ENCODE assay signal across 8 cellular contexts in genomic region chr1:28927442-28928305, GRCh38. TPM values are rescaled to one million over a fixed set of nuclear protein-coding genes. Genes with fewer than 3 reads are reported as not detected.
DNase-seq lines count a peak whose midpoint lies in the region; ATAC-seq and TF ChIP-seq lines count a peak whose summit lies in the region.

No MANE protein-coding gene starts in this region.

- peak overlapping the region; percentile 80 for H3K4me3 ChIP-seq in CD4-positive, CD25-positive, alpha-beta regulatory T cell (ENCODE audit: low read depth, low read length)
- H3K4me3 ChIP-seq in MG63, result no peak overlapping the region

- intact Hi-C loops in left colon (cut with DNase I, micrococcal nuclease), result no loop called here

- peak overlapping the region; percentile 87 for H3K27ac ChIP-seq in CD4-positive, CD25-positive, alpha-beta regulatory T cell (ENCODE audit: insufficient read depth, low read length, poor library complexity, severe bottlenecking)
- peak overlapping the region; percentile 94 for H3K27ac ChIP-seq in VCaP

- H3K4me1 ChIP-seq in CD4-positive, CD25-positive, alpha-beta regulatory T cell (ENCODE audit: control insufficient read depth, insufficient read depth, low read length, poor library complexity, severe bottlenecking), result peaks cover 87% of the 10 kb centered on the region

- peaks cover 21 to 90% (median 64%) of the 10 kb centered on the region in 4 donors for H3K4me1 Mint-ChIP-seq in CD4-positive, CD25-positive, alpha-beta regulatory T cell

- H3K27me3 Mint-ChIP-seq in CD4-positive, CD25-positive, alpha-beta regulatory T cell, result no peaks in the 10 kb centered on the region

- H3K9me3 Mint-ChIP-seq in CD4-positive, CD25-positive, alpha-beta regulatory T cell, result no peaks in the 10 kb centered on the region

- peaks cover 8% of the 10 kb centered on the region for H3K36me3 Mint-ChIP-seq in CD4-positive, CD25-positive, alpha-beta regulatory T cell

- no peak for DNase-seq in CD4-positive, CD25-positive, alpha-beta regulatory T cell
- DNase-seq in left colon (no peak), MG63 (no peak), hippocampal formation (lab: John Stamatoyannopoulos, UW) (no peak), GM19238 (ENCODE audit: insufficient read length, low spot score) (no peak)
- DNase-seq in stimulated activated CD4-positive, alpha-beta T cell treated with anti-CD3 and anti-CD28 coated beads, Interleukin-2, amount 100 ng/mL, for 48 hours, result no peak

- H3K9me3 ChIP-seq in CD4-positive, CD25-positive, alpha-beta regulatory T cell (ENCODE audit: control insufficient read depth in 2 of 2, low read length in 2 of 2), result no peaks in the 10 kb centered on the region
- no peaks in the 10 kb centered on the region for H3K9me3 ChIP-seq in MG63

- no peak for ATAC-seq in CD4-positive, CD25-positive, alpha-beta regulatory T cell (ENCODE audit: low read depth in 2 of 2)
- peak; percentile 22 for ATAC-seq in HG02852 (IDR thresholded peaks at IDR 0.05; ENCODE audit: unreplicated experiment)
- peak; percentile 13 for ATAC-seq in left colon

- peak overlapping the region; percentile 73 to 86 (median 78) for H3K4me3 Mint-ChIP-seq in CD4-positive, CD25-positive, alpha-beta regulatory T cell

- H3K27me3 ChIP-seq in CD4-positive, CD25-positive, alpha-beta regulatory T cell (ENCODE audit: control insufficient read depth, insufficient read depth, low read length), result no peaks in the 10 kb centered on the region
- H3K27me3 ChIP-seq in MG63, result no peaks in the 10 kb centered on the region

- H3K27ac Mint-ChIP-seq in CD4-positive, CD25-positive, alpha-beta regulatory T cell, result peak overlapping the region; percentile 72 to 100 (median 89)

- no peak for TF ChIP-seq CTCF in VCaP (conservative IDR thresholded peaks at IDR 0.05)

- H3K36me3 ChIP-seq in CD4-positive, CD25-positive, alpha-beta regulatory T cell (ENCODE audit: control insufficient read depth, insufficient read depth, low read length), result no peaks in the 10 kb centered on the region
- H3K36me3 ChIP-seq in MG63, result no peaks in the 10 kb centered on the region

RNA-seq across cellular contexts. Expression of gene EPB41, which starts 13.3 kb away (rescaled TPM):
- total RNA-seq in CD4-positive, CD25-positive, alpha-beta regulatory T cell, result 309 TPM
- polyA plus RNA-seq in CD4-positive, CD25-positive, alpha-beta regulatory T cell, result 100 to 1,000 TPM; 118 to 163 (median 140) TPM
- 10 to 100 TPM; 68.0 to 78.7 TPM for total RNA-seq in left colon
- total RNA-seq in MG63 (2014; rRNA removed; shearing (Covaris generic); ENCODE audit: low replicate concordance), result 4.5 and 4.6 TPM in 2 replicates

Comparison
In these comparisons a context has a peak if more than half of its experiments do, and no peak if none do; other contexts are left out.
1. ATAC-seq: peak in HG02852 (single experiment) and left colon (single experiment); none in CD4-positive, CD25-positive, alpha-beta regulatory T cell (0 of 2).
2. RNA of gene EPB41, which starts 13.3 kb away (total RNA-seq): 309 TPM in CD4-positive, CD25-positive, alpha-beta regulatory T cell (single experiment) and 68.0 to 78.7 TPM in left colon; 4.5 to 4.6 TPM in MG63; every median in the first group is over 10 times any median in the second.